Comparison of ENCODE assay signal across 10 cellular contexts in the genomic region with DNA sequence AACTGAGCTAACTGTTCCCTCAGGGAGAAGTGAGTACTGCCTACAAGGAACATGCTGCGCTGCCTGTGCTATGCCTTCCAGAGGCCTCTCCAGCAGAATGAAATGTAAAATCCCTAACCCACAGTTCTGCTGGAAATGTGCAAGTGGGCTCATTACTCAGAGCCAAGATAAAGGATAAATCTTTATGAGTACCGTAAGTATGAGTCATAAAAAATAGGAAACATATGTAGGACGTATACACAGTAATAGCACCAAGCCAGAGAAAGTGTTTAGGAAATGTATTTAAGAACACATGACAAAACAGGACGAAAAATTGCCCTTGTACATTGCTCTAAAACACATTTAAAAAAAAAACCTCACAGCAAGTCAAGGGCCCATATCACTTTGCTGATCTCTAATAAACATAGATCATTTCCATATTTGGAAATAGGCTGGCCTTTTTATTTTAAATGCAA.
DNase-seq lines count a peak whose midpoint lies in the region; ATAC-seq, FAIRE-seq and TF ChIP-seq lines count a peak whose summit lies in the region.
"Had no signal": no experiment of that assay in that cellular context is flagged by ENCODE, and none has a peak within 500 bp of the region (broad histone marks: within the 10 kb centered on the region; RNA-seq: fewer than 3 reads in every experiment).

No MANE protein-coding gene starts in this region.

- no peak for FAIRE-seq in frontal cortex (lab: Jason Lieb, UNC)

- H3K4me1 ChIP-seq in esophagus squamous epithelium = peaks cover 0 to 82% (median 35%) of the 10 kb centered on the region in 3 donors

- DNase-seq in EL = peak; percentile 89
- DNase-seq in RPMI7951 (ENCODE audit: low read depth) = peak; percentile 86
- no peak for DNase-seq in esophagus squamous epithelium (lab: John Stamatoyannopoulos, UW)
- DNase-seq in sciatic nerve (ENCODE audit: low spot score) = no peak
- DNase-seq in HUDEP-2 (lab: John Stamatoyannopoulos, UW; ENCODE audit: unreplicated experiment in 76 of 76) = no peak
- DNase-seq in frontal cortex (ENCODE audit: low spot score in 2 of 2) = no peak
- no peak for DNase-seq in activated CD4-positive, alpha-beta T cell treated with anti-CD3 and anti-CD28 coated beads for 4 hours
- DNase-seq in SK-N-DZ (ENCODE audit: low spot score) = no peak
- DNase-seq: activated CD8-positive, alpha-beta T cell treated with anti-CD3 and anti-CD28 coated beads for 36 hours; DMS53 had no signal

- 32 to 44% methylated on average over 4 of the region's 4 CpGs for WGBS in esophagus squamous epithelium, 2 donors

- H3K36me3 ChIP-seq in esophagus squamous epithelium = peaks cover 0 to 18% (median 0%) of the 10 kb centered on the region in 3 donors

- no peak for TF ChIP-seq CTCF in esophagus squamous epithelium (IDR thresholded peaks at IDR 0.05)

- no peak overlapping the region for H3K4me3 ChIP-seq in esophagus squamous epithelium

- TF ChIP-seq POLR2A in esophagus squamous epithelium (IDR thresholded peaks at IDR 0.05) = no peak

- H3K27me3 ChIP-seq in esophagus squamous epithelium = no peaks in the 10 kb centered on the region

- H3K27ac ChIP-seq in esophagus squamous epithelium = peak overlapping the region in 3 of 4 donors; percentile 61 to 75 (median 67)

- ATAC-seq in sciatic nerve = peak; percentile 54
- ATAC-seq: activated CD8-positive, alpha-beta T cell treated with anti-CD3 and anti-CD28 coated beads for 36 hours had no signal

- H3K9me3 ChIP-seq in esophagus squamous epithelium = no peaks in the 10 kb centered on the region

- intact Hi-C loops in esophagus squamous epithelium (cut with DNase I) = no loop called here
- intact Hi-C loops in sciatic nerve (cut with DNase I) = no loop called here

Comparison
In these comparisons a context has a peak if more than half of its experiments do, and no peak if none do; other contexts are left out.
1. DNase-seq: peak in EL (single experiment) and RPMI7951 (single experiment); none in esophagus squamous epithelium (single experiment), sciatic nerve (single experiment), HUDEP-2 (0 of 76), frontal cortex (0 of 2), activated CD4-positive, alpha-beta T cell treated with anti-CD3 and anti-CD28 coated beads for 4 hours (0 of 2) and SK-N-DZ (single experiment).